In genomic region chr6:27825025-27825823, GRCh38 we compare ENCODE assay signal across 8 cellular contexts.
DNase-seq lines count a peak whose midpoint lies in the region; ATAC-seq and TF ChIP-seq lines count a peak whose summit lies in the region.

No MANE protein-coding gene starts in this region.

- POLR2A ChIA-PET in OCI-LY7 (lab: Charles Lee): interaction anchor here (0.6 to 9.2 kb wide), 17 partner anchors 9 to 1806 kb away, joined by 3 to 447 read pairs (median 4); a partner anchor contains a TSS

- no peaks in the 10 kb centered on the region for H4K20me1 ChIP-seq in OCI-LY7 (ENCODE audit: insufficient read depth, low read length)

- H3K4me3 ChIP-seq in right atrium auricular region (peak overlapping the region; percentile 41 to 55), OCI-LY7 (ENCODE audit: low read depth, low read length, poor library complexity, severe bottlenecking) (peak overlapping the region; percentile 71), ectodermal cell (ENCODE audit: insufficient read depth, low read depth, low read length) (peak overlapping the region; percentile 76)

- BruUV-seq in OCI-LY7 (replicated peaks; lab: Mats Ljungman, UMichigan): no TSS peak

- 2 to 12% methylated on average over 5 to 7 of the region's 7 CpGs for WGBS in ectodermal cell, 2 experiments

- peak overlapping the region; percentile 87 for H3K4me2 ChIP-seq in OCI-LY7 (ENCODE audit: low read length)

- no peak overlapping the region for H2AFZ ChIP-seq in OCI-LY7 (ENCODE audit: low read length)

- peak overlapping the region; percentile 86 for H3K4me3 Mint-ChIP-seq in osteocyte (ENCODE audit: unreplicated experiment)

- TF ChIP-seq CTCF in right atrium auricular region (IDR thresholded peaks at IDR 0.05) (no peak), OCI-LY7 (conservative IDR thresholded peaks at IDR 0.05; ENCODE audit: low read length) (no peak), osteocyte (IDR thresholded peaks at IDR 0.05) (no peak)

- H3K9me2 ChIP-seq in OCI-LY7 (ENCODE audit: insufficient read depth, low read length): no peaks in the 10 kb centered on the region

- no peaks in the 10 kb centered on the region for H3K79me2 ChIP-seq in OCI-LY7 (ENCODE audit: insufficient read depth, low read depth, low read length)

- H3K27ac ChIP-seq in right atrium auricular region (peak overlapping the region; percentile 64 to 79), OCI-LY7 (ENCODE audit: low read depth, low read length, poor library complexity, severe bottlenecking) (peak overlapping the region; percentile 93), ectodermal cell (ENCODE audit: insufficient read depth, low read depth, low read length, poor library complexity, severe bottlenecking) (peak overlapping the region; percentile 85)

- H3K27me3 ChIP-seq in right atrium auricular region (peaks cover 0 to 8% of the 10 kb centered on the region in 2 donors), ectodermal cell (ENCODE audit: control insufficient read depth, insufficient read depth, low read length, poor library complexity, severe bottlenecking) (no peaks in the 10 kb centered on the region)

- no peaks in the 10 kb centered on the region for H3K27me3 Mint-ChIP-seq in osteocyte (ENCODE audit: unreplicated experiment)

- ATAC-seq in left cardiac atrium: no peak
- ATAC-seq in HG02938 (IDR thresholded peaks at IDR 0.05; ENCODE audit: unreplicated experiment): no peak
- no peak for ATAC-seq in HG02759 (IDR thresholded peaks at IDR 0.05; ENCODE audit: unreplicated experiment)

- CTCF ChIA-PET in OCI-LY7 (lab: Charles Lee; ENCODE audit: unreplicated experiment): interaction anchor here (0.6 kb wide), 1 partner anchor 42 kb away, joined by 3 read pairs; a partner anchor contains a TSS

- peaks cover 33% of the 10 kb centered on the region for H3K4me1 Mint-ChIP-seq in osteocyte (ENCODE audit: unreplicated experiment)

- H3K36me3 Mint-ChIP-seq in osteocyte (ENCODE audit: unreplicated experiment): peaks cover 2% of the 10 kb centered on the region

- intact Hi-C loops in left cardiac atrium (cut with DNase I) (no loop called here), OCI-LY7 (cut with micrococcal nuclease; ENCODE audit: unreplicated experiment) (no loop called here)

- no peaks in the 10 kb centered on the region for H3K36me3 ChIP-seq in right atrium auricular region
- peaks cover 8% of the 10 kb centered on the region for H3K36me3 ChIP-seq in OCI-LY7 (ENCODE audit: insufficient read depth, low read length)
- H3K36me3 ChIP-seq in ectodermal cell (ENCODE audit: control insufficient read depth, insufficient read depth, low read length): peaks cover 6% of the 10 kb centered on the region

- H3K9me3 Mint-ChIP-seq in osteocyte (ENCODE audit: unreplicated experiment): no peaks in the 10 kb centered on the region

- DNase-seq in right atrium auricular region (ENCODE audit: low spot score) (no peak), left cardiac atrium (no peak), OCI-LY7 (ENCODE audit: low spot score) (peak; percentile 72), osteocyte (ENCODE audit: extremely low spot score, unreplicated experiment) (no peak), D341Med (ENCODE audit: low spot score) (no peak)

- H3K4me1 ChIP-seq in right atrium auricular region (no peaks in the 10 kb centered on the region), OCI-LY7 (ENCODE audit: insufficient read depth, low read length, poor library complexity, severe bottlenecking) (peaks cover 46% of the 10 kb centered on the region), ectodermal cell (ENCODE audit: control insufficient read depth, insufficient read depth, low read length) (no peaks in the 10 kb centered on the region)

- peak overlapping the region; percentile 99 for H3K27ac Mint-ChIP-seq in osteocyte (ENCODE audit: unreplicated experiment)

- H3K9me3 ChIP-seq in right atrium auricular region (no peaks in the 10 kb centered on the region), OCI-LY7 (ENCODE audit: low read length) (no peaks in the 10 kb centered on the region), ectodermal cell (ENCODE audit: control insufficient read depth, low read length) (no peaks in the 10 kb centered on the region)
